Comparison of ENCODE assay signal across 1 cellular context in the genomic region with DNA sequence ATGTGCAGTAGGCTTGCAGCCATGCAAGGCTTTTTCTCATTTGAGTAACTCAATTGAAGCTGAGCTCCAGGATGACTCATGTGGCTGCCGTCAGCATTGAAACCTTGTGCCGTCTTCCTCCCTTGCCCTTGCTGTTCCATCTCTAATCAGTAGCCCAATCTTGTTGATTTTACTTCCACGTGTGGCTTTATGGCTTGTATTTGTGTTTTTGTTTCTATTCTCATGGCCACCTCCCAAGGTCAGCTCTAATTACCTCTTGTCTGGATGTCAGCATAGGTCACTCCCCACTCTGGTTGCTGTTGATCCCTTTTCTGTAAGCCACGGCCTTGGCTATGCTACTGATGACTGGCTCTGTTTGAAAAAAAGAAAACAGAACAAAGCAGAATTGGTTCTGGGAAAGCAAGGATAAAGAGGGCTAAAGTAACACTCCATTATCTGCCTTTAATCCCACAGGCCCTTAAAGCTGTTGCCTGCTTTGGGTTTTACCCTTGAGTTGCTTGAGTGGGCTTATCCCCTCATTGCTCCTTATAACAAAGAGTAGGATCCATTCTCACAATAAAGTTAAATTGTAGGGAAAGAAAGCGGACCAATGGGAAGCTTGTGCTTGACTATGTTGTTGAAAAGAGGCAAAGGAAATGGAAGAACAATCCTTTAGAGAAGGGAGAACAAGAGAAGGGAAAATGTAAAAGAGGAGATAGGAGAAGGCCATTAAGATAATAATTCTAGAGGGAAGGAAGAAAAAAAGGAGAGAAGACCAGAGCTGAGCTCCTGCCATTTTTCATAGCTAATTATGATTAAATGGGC.
TF ChIP-seq lines count a peak whose summit lies in the region.

No MANE protein-coding gene starts in this region.

TF ChIP-seq in HEK293, 187 proteins besides CTCF, POLR2A, EP300 and RAD21 (continued from another document):
- TF ChIP-seq, protein P1, sequence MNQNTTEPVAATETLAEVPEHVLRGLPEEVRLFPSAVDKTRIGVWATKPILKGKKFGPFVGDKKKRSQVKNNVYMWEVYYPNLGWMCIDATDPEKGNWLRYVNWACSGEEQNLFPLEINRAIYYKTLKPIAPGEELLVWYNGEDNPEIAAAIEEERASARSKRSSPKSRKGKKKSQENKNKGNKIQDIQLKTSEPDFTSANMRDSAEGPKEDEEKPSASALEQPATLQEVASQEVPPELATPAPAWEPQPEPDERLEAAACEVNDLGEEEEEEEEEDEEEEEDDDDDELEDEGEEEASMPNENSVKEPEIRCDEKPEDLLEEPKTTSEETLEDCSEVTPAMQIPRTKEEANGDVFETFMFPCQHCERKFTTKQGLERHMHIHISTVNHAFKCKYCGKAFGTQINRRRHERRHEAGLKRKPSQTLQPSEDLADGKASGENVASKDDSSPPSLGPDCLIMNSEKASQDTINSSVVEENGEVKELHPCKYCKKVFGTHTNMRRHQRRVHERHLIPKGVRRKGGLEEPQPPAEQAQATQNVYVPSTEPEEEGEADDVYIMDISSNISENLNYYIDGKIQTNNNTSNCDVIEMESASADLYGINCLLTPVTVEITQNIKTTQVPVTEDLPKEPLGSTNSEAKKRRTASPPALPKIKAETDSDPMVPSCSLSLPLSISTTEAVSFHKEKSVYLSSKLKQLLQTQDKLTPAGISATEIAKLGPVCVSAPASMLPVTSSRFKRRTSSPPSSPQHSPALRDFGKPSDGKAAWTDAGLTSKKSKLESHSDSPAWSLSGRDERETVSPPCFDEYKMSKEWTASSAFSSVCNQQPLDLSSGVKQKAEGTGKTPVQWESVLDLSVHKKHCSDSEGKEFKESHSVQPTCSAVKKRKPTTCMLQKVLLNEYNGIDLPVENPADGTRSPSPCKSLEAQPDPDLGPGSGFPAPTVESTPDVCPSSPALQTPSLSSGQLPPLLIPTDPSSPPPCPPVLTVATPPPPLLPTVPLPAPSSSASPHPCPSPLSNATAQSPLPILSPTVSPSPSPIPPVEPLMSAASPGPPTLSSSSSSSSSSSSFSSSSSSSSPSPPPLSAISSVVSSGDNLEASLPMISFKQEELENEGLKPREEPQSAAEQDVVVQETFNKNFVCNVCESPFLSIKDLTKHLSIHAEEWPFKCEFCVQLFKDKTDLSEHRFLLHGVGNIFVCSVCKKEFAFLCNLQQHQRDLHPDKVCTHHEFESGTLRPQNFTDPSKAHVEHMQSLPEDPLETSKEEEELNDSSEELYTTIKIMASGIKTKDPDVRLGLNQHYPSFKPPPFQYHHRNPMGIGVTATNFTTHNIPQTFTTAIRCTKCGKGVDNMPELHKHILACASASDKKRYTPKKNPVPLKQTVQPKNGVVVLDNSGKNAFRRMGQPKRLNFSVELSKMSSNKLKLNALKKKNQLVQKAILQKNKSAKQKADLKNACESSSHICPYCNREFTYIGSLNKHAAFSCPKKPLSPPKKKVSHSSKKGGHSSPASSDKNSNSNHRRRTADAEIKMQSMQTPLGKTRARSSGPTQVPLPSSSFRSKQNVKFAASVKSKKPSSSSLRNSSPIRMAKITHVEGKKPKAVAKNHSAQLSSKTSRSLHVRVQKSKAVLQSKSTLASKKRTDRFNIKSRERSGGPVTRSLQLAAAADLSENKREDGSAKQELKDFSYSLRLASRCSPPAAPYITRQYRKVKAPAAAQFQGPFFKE (tag by site-specific recombination; IDR thresholded peaks at IDR 0.05; ENCODE audit: borderline replicate concordance) = no peak
- TF ChIP-seq WT1 (tag by site-specific recombination; IDR thresholded peaks at IDR 0.05) (peak; percentile 96), ZNF341 (tag by site-specific recombination; IDR thresholded peaks at IDR 0.05; ENCODE audit: low read depth) (peak; percentile 78), GLIS1 (tag by site-specific recombination; IDR thresholded peaks at IDR 0.05) (peak; percentile 99), ZNF558 (tag by site-specific recombination; IDR thresholded peaks at IDR 0.05) (0 out of 2 replicates have a peak, but pooled peaks have one; percentile 11), ZNF530 (tag by site-specific recombination; IDR thresholded peaks at IDR 0.05; ENCODE audit: low read depth) (peak; percentile 67; the same call in 1 of the 2 replicates), ZBTB17 (tag by site-specific recombination; IDR thresholded peaks at IDR 0.05) (peak; percentile 19; the same call in 1 of the 2 replicates), OSR2 (tag by site-specific recombination; IDR thresholded peaks at IDR 0.05) (peak; percentile 57), SP7 (tag by site-specific recombination; IDR thresholded peaks at IDR 0.05) (peak; percentile 78; the same call in 1 of the 2 replicates), TRIM28 (IDR thresholded peaks at IDR 0.05; ENCODE audit: borderline replicate concordance, low read length) (peak; percentile 77; the same call in 1 of the 2 replicates), ZNF747 (tag by site-specific recombination; IDR thresholded peaks at IDR 0.05) (no peak)
- TF ChIP-seq, protein P2, sequence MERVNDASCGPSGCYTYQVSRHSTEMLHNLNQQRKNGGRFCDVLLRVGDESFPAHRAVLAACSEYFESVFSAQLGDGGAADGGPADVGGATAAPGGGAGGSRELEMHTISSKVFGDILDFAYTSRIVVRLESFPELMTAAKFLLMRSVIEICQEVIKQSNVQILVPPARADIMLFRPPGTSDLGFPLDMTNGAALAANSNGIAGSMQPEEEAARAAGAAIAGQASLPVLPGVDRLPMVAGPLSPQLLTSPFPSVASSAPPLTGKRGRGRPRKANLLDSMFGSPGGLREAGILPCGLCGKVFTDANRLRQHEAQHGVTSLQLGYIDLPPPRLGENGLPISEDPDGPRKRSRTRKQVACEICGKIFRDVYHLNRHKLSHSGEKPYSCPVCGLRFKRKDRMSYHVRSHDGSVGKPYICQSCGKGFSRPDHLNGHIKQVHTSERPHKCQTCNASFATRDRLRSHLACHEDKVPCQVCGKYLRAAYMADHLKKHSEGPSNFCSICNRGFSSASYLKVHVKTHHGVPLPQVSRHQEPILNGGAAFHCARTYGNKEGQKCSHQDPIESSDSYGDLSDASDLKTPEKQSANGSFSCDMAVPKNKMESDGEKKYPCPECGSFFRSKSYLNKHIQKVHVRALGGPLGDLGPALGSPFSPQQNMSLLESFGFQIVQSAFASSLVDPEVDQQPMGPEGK (tag by site-specific recombination; IDR thresholded peaks at IDR 0.05) = peak; percentile 34; the same call in 1 of the 2 replicates
- TF ChIP-seq, protein P3, sequence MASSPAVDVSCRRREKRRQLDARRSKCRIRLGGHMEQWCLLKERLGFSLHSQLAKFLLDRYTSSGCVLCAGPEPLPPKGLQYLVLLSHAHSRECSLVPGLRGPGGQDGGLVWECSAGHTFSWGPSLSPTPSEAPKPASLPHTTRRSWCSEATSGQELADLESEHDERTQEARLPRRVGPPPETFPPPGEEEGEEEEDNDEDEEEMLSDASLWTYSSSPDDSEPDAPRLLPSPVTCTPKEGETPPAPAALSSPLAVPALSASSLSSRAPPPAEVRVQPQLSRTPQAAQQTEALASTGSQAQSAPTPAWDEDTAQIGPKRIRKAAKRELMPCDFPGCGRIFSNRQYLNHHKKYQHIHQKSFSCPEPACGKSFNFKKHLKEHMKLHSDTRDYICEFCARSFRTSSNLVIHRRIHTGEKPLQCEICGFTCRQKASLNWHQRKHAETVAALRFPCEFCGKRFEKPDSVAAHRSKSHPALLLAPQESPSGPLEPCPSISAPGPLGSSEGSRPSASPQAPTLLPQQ (tag by site-specific recombination; IDR thresholded peaks at IDR 0.05) = no peak
TF ChIP-seq in HEK293: peak in this region for 23.
